ENCODE assay signal across 9 cellular contexts in the genomic region with DNA sequence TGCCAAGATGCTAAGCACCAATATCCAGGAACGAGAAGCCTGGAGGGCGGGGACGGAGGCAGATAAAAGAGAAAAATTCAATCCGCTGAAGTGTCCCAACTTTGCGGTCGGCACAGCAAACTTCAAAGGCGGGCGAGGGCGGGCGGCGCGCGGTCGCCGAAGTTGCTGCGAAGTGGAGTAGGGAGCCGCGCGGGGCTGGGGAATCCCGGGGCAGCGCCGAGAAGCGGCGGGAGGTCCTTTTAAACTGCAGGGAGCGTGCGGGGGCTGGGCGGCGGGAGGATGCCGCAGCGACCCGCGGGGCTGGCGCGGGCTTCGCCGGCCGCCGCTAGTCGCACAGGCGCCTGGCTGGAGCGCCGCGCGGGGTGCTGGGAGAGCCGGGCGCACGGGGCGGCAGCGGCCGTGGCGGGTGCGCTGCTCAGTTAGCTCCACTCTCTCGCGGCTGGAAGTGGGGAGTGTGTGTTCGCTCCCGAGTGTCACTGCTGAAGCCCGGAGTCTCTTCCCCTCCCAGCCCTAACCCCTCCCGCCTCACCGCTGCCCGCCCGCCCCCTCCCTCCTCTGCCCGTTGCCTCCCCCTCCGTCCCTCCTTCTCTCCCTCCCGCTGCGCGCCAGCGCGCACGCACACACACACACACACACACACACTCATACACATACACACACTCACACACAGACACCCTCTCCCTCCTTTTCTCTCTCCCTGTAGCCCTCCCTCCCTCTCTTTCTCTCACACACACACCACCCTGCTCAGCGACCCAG. TPM values are rescaled to one million over a fixed set of nuclear protein-coding genes. Genes with fewer than 3 reads are reported as not detected.
DNase-seq lines count a peak whose midpoint lies in the region; ATAC-seq, FAIRE-seq and TF ChIP-seq lines count a peak whose summit lies in the region.
"Had no signal": no experiment of that assay in that cellular context is flagged by ENCODE, and none has a peak within 500 bp of the region (broad histone marks: within the 10 kb centered on the region; RNA-seq: fewer than 3 reads in every experiment).

A gene with protein sequence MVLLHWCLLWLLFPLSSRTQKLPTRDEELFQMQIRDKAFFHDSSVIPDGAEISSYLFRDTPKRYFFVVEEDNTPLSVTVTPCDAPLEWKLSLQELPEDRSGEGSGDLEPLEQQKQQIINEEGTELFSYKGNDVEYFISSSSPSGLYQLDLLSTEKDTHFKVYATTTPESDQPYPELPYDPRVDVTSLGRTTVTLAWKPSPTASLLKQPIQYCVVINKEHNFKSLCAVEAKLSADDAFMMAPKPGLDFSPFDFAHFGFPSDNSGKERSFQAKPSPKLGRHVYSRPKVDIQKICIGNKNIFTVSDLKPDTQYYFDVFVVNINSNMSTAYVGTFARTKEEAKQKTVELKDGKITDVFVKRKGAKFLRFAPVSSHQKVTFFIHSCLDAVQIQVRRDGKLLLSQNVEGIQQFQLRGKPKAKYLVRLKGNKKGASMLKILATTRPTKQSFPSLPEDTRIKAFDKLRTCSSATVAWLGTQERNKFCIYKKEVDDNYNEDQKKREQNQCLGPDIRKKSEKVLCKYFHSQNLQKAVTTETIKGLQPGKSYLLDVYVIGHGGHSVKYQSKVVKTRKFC (minus strand): TSS at position 456 of the 756 bp plus-strand sequence. CDS start 26,698 bp downstream, outside the sequence.

- H3K18ac ChIP-seq in H9 (ENCODE audit: insufficient read length, low read depth, low read length): no peak within 1 kb of the TSS

- no peak for ATAC-seq in GM18502 (IDR thresholded peaks at IDR 0.05; ENCODE audit: poor library complexity, unreplicated experiment)

- TF ChIP-seq CTCF in H9 (conservative IDR thresholded peaks at IDR 0.05): no peak
- TF ChIP-seq CTCF in breast epithelium (IDR thresholded peaks at IDR 0.05): no peak

- peak within 1 kb of the TSS; percentile 83 for H3K4me2 ChIP-seq in H9 (ENCODE audit: insufficient read depth, insufficient read length, low read length)

- no CpG with 5 or more reads among the region's 70 CpGs for WGBS in H9 (ENCODE audit: extremely low coverage, insufficient read length, low lambda C conversion rate)

- H3K56ac ChIP-seq in H9 (ENCODE audit: insufficient read length, low read depth, low read length): no peak within 1 kb of the TSS

- H3K4ac ChIP-seq in H9 (ENCODE audit: low read depth, low read length): no peak within 1 kb of the TSS

- no peak within 1 kb of the TSS for H3K23ac ChIP-seq in H9 (ENCODE audit: insufficient read length, low read depth, low read length)

- H2BK20ac ChIP-seq in H9 (ENCODE audit: low read depth, low read length, poor library complexity, severe bottlenecking): no peak within 1 kb of the TSS

- H3K4me3 ChIP-seq in breast epithelium: peak within 1 kb of the TSS; percentile 54 to 79 (median 60)

- H3K27me3 Mint-ChIP-seq in H9 (ENCODE audit: low read depth): peaks cover 74% of the 10 kb centered on the region

- H3K36me3 ChIP-seq in breast epithelium: no peaks in the 10 kb centered on the region

- H3T11ph ChIP-seq in H9 (ENCODE audit: low read length): no peak within 1 kb of the TSS

- H3K27ac ChIP-seq in H9 (ENCODE audit: insufficient read length, low read depth, low read length): no peak within 1 kb of the TSS
- peak within 1 kb of the TSS in 1 of 2 donors; percentile 54 for H3K27ac ChIP-seq in breast epithelium

- H4K8ac ChIP-seq in H9 (replicated peaks; ENCODE audit: insufficient read length, low read depth, low read length): no peak within 1 kb of the TSS

- H2AK5ac ChIP-seq in H9 (ENCODE audit: insufficient read length, low read length): no peak within 1 kb of the TSS

- H2BK5ac ChIP-seq in H9 (ENCODE audit: insufficient read length, low read length): no peak within 1 kb of the TSS

- H3K23me2 ChIP-seq in H9 (ENCODE audit: insufficient read length, low read depth, low read length, poor library complexity, severe bottlenecking): peaks cover 12% of the 10 kb centered on the region

- no peaks in the 10 kb centered on the region for H4K20me1 ChIP-seq in H9 (ENCODE audit: control insufficient read depth, insufficient read depth, insufficient read length)

- no peaks in the 10 kb centered on the region for H3K79me2 ChIP-seq in H9 (ENCODE audit: insufficient read depth, low read length)

- H2BK120ac ChIP-seq in H9 (ENCODE audit: low read depth, low read length, poor library complexity, severe bottlenecking): no peak within 1 kb of the TSS

- FAIRE-seq in urothelium cell line (lab: Jason Lieb, UNC): no peak

- H4K5ac ChIP-seq in H9 (ENCODE audit: insufficient read length, low read depth, low read length): no peak within 1 kb of the TSS

- no peak within 1 kb of the TSS for H2BK12ac ChIP-seq in H9 (ENCODE audit: insufficient read length, low read depth, low read length)

- DNase-seq in Ammon's horn (ENCODE audit: low spot score) (peak; percentile 46), H9 (peak; percentile 47), T-helper 1 cell (peak; percentile 21 to 40 (median 26)), breast epithelium (ENCODE audit: low spot score in 2 of 2) (no peak), islet precursor cell (peak; percentile 73), urothelium cell line (ENCODE audit: low spot score) (no peak)
- peak; percentile 49 for DNase-seq in stimulated activated CD4-positive, alpha-beta T cell treated with anti-CD3 and anti-CD28 coated beads, Interleukin-12 subunit alpha, Interleukin-12 subunit beta, amount 100 ng/mL, for 4 hours

- no peak within 1 kb of the TSS for H4K91ac ChIP-seq in H9 (ENCODE audit: insufficient read length, low read depth, low read length)

- H3K27me3 ChIP-seq in H9 (ENCODE audit: insufficient read depth, low read length) (peaks cover 4% of the 10 kb centered on the region; the same call in 1 of the 2 replicates), breast epithelium (peaks cover 0 to 8% of the 10 kb centered on the region in 2 donors)

- H3K4me1 ChIP-seq in H9 (ENCODE audit: insufficient read depth, low read length) (peaks cover 7% of the 10 kb centered on the region), breast epithelium (no peaks in the 10 kb centered on the region)

- no peaks in the 10 kb centered on the region for H3K79me1 ChIP-seq in H9 (ENCODE audit: insufficient read depth, low read depth, low read length, poor library complexity, severe bottlenecking)

- TF ChIP-seq POLR2A in breast epithelium (IDR thresholded peaks at IDR 0.05): no peak

- intact Hi-C loops in breast epithelium (cut with DNase I; ENCODE audit: low total_unique reads): no loop called here

- H3K14ac ChIP-seq in H9 (ENCODE audit: insufficient read depth, low read length): no peak within 1 kb of the TSS; the same call in 1 of the 2 replicates

- H3K36me3 Mint-ChIP-seq in H9 (ENCODE audit: insufficient read depth in 1 of 3, low read depth in 3 of 3): no peaks in the 10 kb centered on the region; a peak in 1 of 7 replicates

- peaks cover 28% of the 10 kb centered on the region in 2 experiments for H3K4me1 Mint-ChIP-seq in H9

- peak within 1 kb of the TSS in 1 of 3 experiments; percentile 84; a peak in 1 of 7 replicates for H3K27ac Mint-ChIP-seq in H9

- H3K9me3 ChIP-seq in H9 (ENCODE audit: control insufficient read depth, low read depth, low read length): no peaks in the 10 kb centered on the region
- no peaks in the 10 kb centered on the region for H3K9me3 ChIP-seq in breast epithelium

- no peak within 1 kb of the TSS for H2BK15ac ChIP-seq in H9 (ENCODE audit: low read depth, low read length)

- H3K9me3 Mint-ChIP-seq in H9: no peaks in the 10 kb centered on the region; a peak in 1 of 5 replicates

- no peak within 1 kb of the TSS for H3K9ac ChIP-seq in H9 (ENCODE audit: extremely low read depth, insufficient read length, low read length)

- H2AFZ ChIP-seq in H9 (ENCODE audit: low read length): no peak within 1 kb of the TSS

- peak within 1 kb of the TSS; percentile 78 to 92 for H3K4me3 Mint-ChIP-seq in H9

RNA-seq across cellular contexts. Expression of the gene that starts here (rescaled TPM):
- 0.15 and 0.17 TPM in 2 replicates for total RNA-seq in H9 (2021)
- 1 to 10 TPM; 2.2 to 5.1 (median 2.6) TPM for total RNA-seq in breast epithelium
- total RNA-seq: pulmonary artery endothelial cell had no signal

Comparison
In these comparisons a context has a peak if more than half of its experiments do, and no peak if none do; other contexts are left out.
1. Peak in DNase-seq and H3K4me2 ChIP-seq in H9; RNA of the gene not detected or under 1 TPM.
2. DNase-seq: peak in Ammon's horn (single experiment), T-helper 1 cell (5 of 5), islet precursor cell (single experiment) and stimulated activated CD4-positive, alpha-beta T cell treated with anti-CD3 and anti-CD28 coated beads, Interleukin-12 subunit alpha, Interleukin-12 subunit beta, amount 100 ng/mL, for 4 hours (single experiment); none in breast epithelium (0 of 2) and urothelium cell line (single experiment).